In genomic region chr17:74698069-74698468, GRCh38 we compare ENCODE assay signal across 29 cellular contexts. TPM values are rescaled to one million over a fixed set of nuclear protein-coding genes. Genes with fewer than 3 reads are reported as not detected.
"Had no signal": no experiment of that assay in that cellular context is flagged by ENCODE, and none has a peak within 500 bp of the region (broad histone marks: within the 10 kb centered on the region; RNA-seq: fewer than 3 reads in every experiment).

No MANE protein-coding gene starts in this region.

- DNase-seq: effector CD8-positive, alpha-beta T cell; effector memory CD8-positive, alpha-beta T cell; endodermal cell; erythroblast; esophagus squamous epithelium; foreskin fibroblast; foreskin melanocyte; gastrocnemius medialis; glutamatergic neuron; head of caudate nucleus; heart right ventricle; hippocampal formation; left cardiac atrium; left lung; left ventricle myocardium superior; lower lobe of right lung; mesendoderm; midbrain had no signal

- H3K27ac ChIP-seq: coronary artery, epithelial cell of prostate, esophagus squamous epithelium, gastrocnemius medialis, heart right ventricle, left lung, lower lobe of right lung had no signal

- H3K9me3 ChIP-seq: esophagus squamous epithelium, gastrocnemius medialis, heart right ventricle, left lung, lower lobe of right lung had no signal

- ATAC-seq: effector memory CD8-positive, alpha-beta T cell; esophagus mucosa; gastrocnemius medialis; heart right ventricle; left cardiac atrium; left lung; left ventricle myocardium superior; lower lobe of right lung had no signal

- H3K27me3 ChIP-seq: gastrocnemius medialis, left lung had no signal

- H3K36me3 ChIP-seq: esophagus squamous epithelium, gastrocnemius medialis had no signal

- H3K4me1 ChIP-seq: esophagus squamous epithelium, gastrocnemius medialis had no signal

- FAIRE-seq: colon, endometrium, islet of Langerhans, keratinocyte had no signal

- H3K4me3 ChIP-seq: coronary artery, esophagus squamous epithelium, gastrocnemius medialis, heart right ventricle, left lung, lower lobe of right lung had no signal

RNA-seq across cellular contexts. Expression of gene CD300LF, which starts 14.7 kb away (rescaled TPM):
- total RNA-seq: dermis microvascular lymphatic vessel endothelial cell, endodermal cell, gastrocnemius medialis, glomerular endothelial cell, kidney epithelial cell, left ventricle myocardium superior, lung microvascular endothelial cell had no signal
- polyA plus RNA-seq: keratinocyte had no signal

RNA-seq across cellular contexts. Expression of gene RAB37, which starts 39.0 kb away (rescaled TPM):
- total RNA-seq: glomerular endothelial cell, kidney epithelial cell had no signal
